In genomic region chr5:107476783-107477182, GRCh38 we compare ENCODE assay signal across 1 cellular context.
A peak's percentile ranks its signal among the peaks of the same experiment; 100 is the strongest.
TF ChIP-seq lines count a peak whose summit lies in the region.

No MANE protein-coding gene starts in this region.

TF ChIP-seq in GM12878, 131 proteins besides CTCF, POLR2A, EP300 and RAD21 (continued from another document):
- TF ChIP-seq E4F1 (IDR thresholded peaks at IDR 0.05; ENCODE audit: borderline replicate concordance, partially characterized antibody) (no peak), TBL1XR1 (IDR thresholded peaks at IDR 0.05; ENCODE audit: low read depth, low read length) (peak; percentile 89), RBBP5 (conservative IDR thresholded peaks at IDR 0.05) (no peak), PRDM15 (CRISPR knock-in tag; IDR thresholded peaks at IDR 0.05) (no peak), TCF3 (IDR thresholded peaks at IDR 0.05; ENCODE audit: borderline replicate concordance, insufficient read depth, low read depth, low read length) (peak; percentile 78; the same call in 1 of the 2 replicates), ZNF207 (IDR thresholded peaks at IDR 0.05; ENCODE audit: borderline replicate concordance) (no peak), SMAD5 (IDR thresholded peaks at IDR 0.05; ENCODE audit: low read depth) (no peak), MXI1 (IDR thresholded peaks at IDR 0.05; ENCODE audit: low read depth, low read length) (peak; percentile 24; the same call in 1 of the 2 replicates), RFX5 (IDR thresholded peaks at IDR 0.05; ENCODE audit: low read depth, low read length) (peak; percentile 68)
